ENCODE assay signal across 23 cellular contexts in the genomic region with DNA sequence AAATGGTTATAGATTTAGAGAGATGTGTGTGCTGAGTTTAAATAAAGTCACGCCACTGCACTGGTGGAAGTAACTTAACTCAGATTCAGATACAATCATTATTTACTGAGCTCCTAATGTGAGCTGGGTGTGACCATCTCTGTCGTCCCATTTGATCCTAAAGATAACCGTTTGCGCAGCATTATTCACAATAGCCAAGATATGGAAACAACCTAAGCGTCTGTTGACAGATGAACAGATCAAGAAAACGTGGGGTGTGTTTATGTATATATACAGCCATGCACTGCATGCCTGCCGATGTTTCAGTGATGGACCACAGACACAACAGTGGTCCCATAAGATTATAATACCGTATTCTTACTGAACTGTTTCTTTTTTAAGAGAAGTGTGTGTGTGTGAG.
"Had no signal": no experiment of that assay in that cellular context is flagged by ENCODE, and none has a peak within 500 bp of the region (broad histone marks: within the 10 kb centered on the region; RNA-seq: fewer than 3 reads in every experiment).

No MANE protein-coding gene starts in this region.

- DNase-seq: colonic mucosa; cortex of kidney; dermis blood vessel endothelial cell; dorsolateral prefrontal cortex; effector CD4-positive, alpha-beta T cell; effector CD8-positive, alpha-beta T cell; effector memory CD4-positive, alpha-beta T cell; effector memory CD8-positive, alpha-beta T cell; endodermal cell; erythroblast; esophagus squamous epithelium; foreskin keratinocyte; foreskin melanocyte; gastrocnemius medialis; glutamatergic neuron; head of caudate nucleus; heart left ventricle; heart right ventricle had no signal

- H3K9me3 ChIP-seq: colonic mucosa, esophagus muscularis mucosa, esophagus squamous epithelium, gastrocnemius medialis, gastroesophageal sphincter, heart left ventricle, heart right ventricle had no signal

- H3K4me3 ChIP-seq: colonic mucosa, coronary artery, dorsolateral prefrontal cortex, esophagus muscularis mucosa, esophagus squamous epithelium, gastrocnemius medialis, gastroesophageal sphincter, heart left ventricle, heart right ventricle had no signal

- H3K36me3 ChIP-seq: colonic mucosa, gastrocnemius medialis had no signal

- H3K27ac ChIP-seq: colonic mucosa, coronary artery, dorsolateral prefrontal cortex, epithelial cell of prostate, esophagus muscularis mucosa, foreskin keratinocyte, gastrocnemius medialis, gastroesophageal sphincter, heart left ventricle, heart right ventricle had no signal

- H3K27me3 ChIP-seq: colonic mucosa, dorsolateral prefrontal cortex, esophagus muscularis mucosa, esophagus squamous epithelium, foreskin keratinocyte, gastrocnemius medialis, gastroesophageal sphincter, heart left ventricle, heart right ventricle had no signal

- ATAC-seq: effector memory CD8-positive, alpha-beta T cell; esophagus mucosa; foreskin keratinocyte; gastrocnemius medialis; gastroesophageal sphincter; heart left ventricle; heart right ventricle had no signal
